In the genomic region with DNA sequence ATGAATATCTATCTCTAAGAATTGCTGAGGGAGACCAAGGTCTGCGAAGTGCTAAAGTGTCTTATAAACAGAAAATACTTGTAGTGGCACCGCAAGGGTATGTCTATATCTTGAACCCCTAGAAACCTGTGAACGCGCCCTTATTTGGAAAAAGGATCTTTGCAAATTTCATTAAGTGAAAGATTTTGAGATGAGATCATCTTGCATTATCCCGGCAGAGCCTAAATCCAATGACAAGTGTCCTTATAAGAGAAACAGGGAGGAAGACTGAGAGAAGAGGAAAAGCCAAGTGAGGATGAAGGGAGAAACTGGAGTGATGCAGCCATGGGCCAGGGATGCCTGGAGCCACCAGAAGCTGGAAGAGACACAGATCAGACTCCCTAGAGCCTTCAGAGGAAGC, we compare ENCODE assay signal across 23 cellular contexts.
"Had no signal": no experiment of that assay in that cellular context is flagged by ENCODE, and none has a peak within 500 bp of the region (broad histone marks: within the 10 kb centered on the region; RNA-seq: fewer than 3 reads in every experiment).

No MANE protein-coding gene starts in this region.

- H3K9me3 Mint-ChIP-seq: mesothelial cell of epicardium had no signal

- H3K27me3 ChIP-seq: dorsolateral prefrontal cortex, esophagus muscularis mucosa, foreskin keratinocyte, gastroesophageal sphincter, heart right ventricle, left lung had no signal

- H3K4me1 ChIP-seq: esophagus muscularis mucosa, foreskin keratinocyte, heart right ventricle, left lung, lower lobe of right lung had no signal

- H3K27ac ChIP-seq: coronary artery, dorsolateral prefrontal cortex, esophagus muscularis mucosa, foreskin keratinocyte, gastroesophageal sphincter, heart right ventricle, left lung, lower lobe of right lung had no signal

- H3K9me3 ChIP-seq: esophagus muscularis mucosa, gastroesophageal sphincter, heart right ventricle, left lung, lower lobe of right lung, mucosa of descending colon had no signal

- H3K4me3 Mint-ChIP-seq: mesothelial cell of epicardium had no signal

- ATAC-seq: foreskin keratinocyte, gastroesophageal sphincter, heart right ventricle, left cardiac atrium, left lung, left ventricle myocardium superior, lower lobe of right lung, mucosa of descending colon had no signal

- H3K4me1 Mint-ChIP-seq: mesothelial cell of epicardium had no signal

- DNase-seq: dermis blood vessel endothelial cell; dorsolateral prefrontal cortex; effector CD4-positive, alpha-beta T cell; effector memory CD4-positive, alpha-beta T cell; foreskin keratinocyte; head of caudate nucleus; heart right ventricle; hippocampal formation; left cardiac atrium; left lung; left ventricle myocardium superior; lower lobe of right lung; mesenchymal stem cell; mucosa of descending colon had no signal

- H3K4me3 ChIP-seq: coronary artery, dorsolateral prefrontal cortex, esophagus muscularis mucosa, gastroesophageal sphincter, heart right ventricle, left lung, lower lobe of right lung, mucosa of descending colon had no signal

- FAIRE-seq: colon, endothelial cell of umbilical vein, frontal cortex, islet of Langerhans, keratinocyte had no signal

- H3K27ac Mint-ChIP-seq: mesothelial cell of epicardium had no signal
